In the genomic region with DNA sequence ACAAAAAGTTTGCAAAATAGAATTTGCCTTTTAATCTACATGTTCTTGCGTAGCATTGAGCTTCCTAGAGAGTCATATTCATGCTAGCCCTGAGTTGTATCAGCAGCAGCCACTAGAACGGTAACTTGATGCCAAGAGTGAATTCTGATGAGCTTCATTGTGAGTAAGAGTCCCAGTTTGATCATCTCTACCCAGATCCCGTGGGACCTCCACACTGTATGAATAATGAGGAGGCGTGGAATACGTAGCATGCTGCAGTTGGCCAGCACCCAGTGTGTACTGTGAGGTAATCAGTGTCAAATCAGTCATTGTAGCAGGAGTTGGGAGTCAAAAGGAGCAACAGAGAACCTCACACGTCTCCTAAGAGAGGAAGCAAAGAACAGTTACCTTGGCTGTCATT, we compare ENCODE assay signal across 10 cellular contexts.
DNase-seq lines count a peak whose midpoint lies in the region; ATAC-seq and TF ChIP-seq lines count a peak whose summit lies in the region.
"Had no signal": no experiment of that assay in that cellular context is flagged by ENCODE, and none has a peak within 500 bp of the region (broad histone marks: within the 10 kb centered on the region; RNA-seq: fewer than 3 reads in every experiment).

No MANE protein-coding gene starts in this region.

- no peak overlapping the region for H3K4me3 ChIP-seq in astrocyte of the spinal cord (ENCODE audit: low read depth, low read length)
- H3K4me3 ChIP-seq in naive thymus-derived CD4-positive, alpha-beta T cell (ENCODE audit: low read length) = no peak overlapping the region
- no peak overlapping the region for H3K4me3 ChIP-seq in Caco-2 (ENCODE audit: low read depth, low read length)

- CTCF ChIA-PET in naive thymus-derived CD4-positive, alpha-beta T cell (lab: Charles Lee) = no interaction called here
- CTCF ChIA-PET in Caco-2 (lab: Charles Lee) = no interaction called here

- in situ Hi-C loops in Caki2 (cut with HindIII; ENCODE audit: low pct_unique_long_range_greater_than_20kb, low sequenced_read_pairs) = no loop called here
- in situ Hi-C loops in astrocyte of the spinal cord (cut with HindIII; ENCODE audit: low sequenced_read_pairs) = no loop called here

- POLR2A ChIA-PET in naive thymus-derived CD4-positive, alpha-beta T cell (lab: Charles Lee) = no interaction called here
- POLR2A ChIA-PET in Caco-2 (lab: Charles Lee) = no interaction called here

- no peak overlapping the region for H3K4me3 Mint-ChIP-seq in naive thymus-derived CD4-positive, alpha-beta T cell
- H3K4me3 Mint-ChIP-seq in Caco-2 (ENCODE audit: unreplicated experiment) = no peak overlapping the region
- H3K4me3 Mint-ChIP-seq: activated naive CD4-positive, alpha-beta T cell treated with anti-CD3 and anti-CD28 coated beads, Interleukin-2, amount 50 U/mL, for 24 hours; T-helper 1 cell treated with Interleukin-12 subunit alpha and Interleukin-12 subunit beta and Interleukin-4 antibody, amounts not matched to agents 30 μg/mL and 1 μg/mL, for 36 hours had no signal

- no peaks in the 10 kb centered on the region for H3K4me1 ChIP-seq in naive thymus-derived CD4-positive, alpha-beta T cell (ENCODE audit: control insufficient read depth in 2 of 2, insufficient read depth in 2 of 2, low read length in 2 of 2)
- H3K4me1 ChIP-seq in Caco-2 = 0 out of 2 replicates have a peak, but pooled peaks cover 10% of the 10 kb centered on the region

- intact Hi-C loops in naive thymus-derived CD4-positive, alpha-beta T cell (cut with micrococcal nuclease) = no loop called here
- intact Hi-C loops in Caco-2 (cut with micrococcal nuclease; ENCODE audit: unreplicated experiment) = no loop called here

- no peaks in the 10 kb centered on the region for H3K9me3 Mint-ChIP-seq in naive thymus-derived CD4-positive, alpha-beta T cell
- H3K9me3 Mint-ChIP-seq in Caco-2 (ENCODE audit: unreplicated experiment) = no peaks in the 10 kb centered on the region
- H3K9me3 Mint-ChIP-seq: activated naive CD4-positive, alpha-beta T cell treated with anti-CD3 and anti-CD28 coated beads, Interleukin-2, amount 50 U/mL, for 24 hours; T-helper 1 cell treated with Interleukin-12 subunit alpha and Interleukin-12 subunit beta and Interleukin-4 antibody, amounts not matched to agents 30 μg/mL and 1 μg/mL, for 36 hours had no signal

- no peak overlapping the region for H3K27ac ChIP-seq in naive thymus-derived CD4-positive, alpha-beta T cell (ENCODE audit: low read depth, low read length)

- H3K27me3 ChIP-seq in naive thymus-derived CD4-positive, alpha-beta T cell (ENCODE audit: control insufficient read depth in 2 of 2, insufficient read depth in 2 of 2, low read length in 2 of 2) = no peaks in the 10 kb centered on the region
- no peaks in the 10 kb centered on the region for H3K27me3 ChIP-seq in Caco-2 (replicated peaks; ENCODE audit: control insufficient read depth, insufficient read depth, low read length)

- H3K27ac Mint-ChIP-seq in naive thymus-derived CD4-positive, alpha-beta T cell = no peak overlapping the region
- H3K27ac Mint-ChIP-seq in Caco-2 (ENCODE audit: unreplicated experiment) = no peak overlapping the region
- H3K27ac Mint-ChIP-seq: activated naive CD4-positive, alpha-beta T cell treated with anti-CD3 and anti-CD28 coated beads, Interleukin-2, amount 50 U/mL, for 24 hours; T-helper 1 cell treated with Interleukin-12 subunit alpha and Interleukin-12 subunit beta and Interleukin-4 antibody, amounts not matched to agents 30 μg/mL and 1 μg/mL, for 36 hours had no signal

- no peaks in the 10 kb centered on the region for H3K9me3 ChIP-seq in naive thymus-derived CD4-positive, alpha-beta T cell (ENCODE audit: control insufficient read depth in 2 of 3, low read length in 3 of 3)
- no peaks in the 10 kb centered on the region for H3K9me3 ChIP-seq in Caco-2

- no peaks in the 10 kb centered on the region for H3K4me1 Mint-ChIP-seq in naive thymus-derived CD4-positive, alpha-beta T cell
- H3K4me1 Mint-ChIP-seq in Caco-2 (ENCODE audit: low read depth, unreplicated experiment) = no peaks in the 10 kb centered on the region
- H3K4me1 Mint-ChIP-seq: activated naive CD4-positive, alpha-beta T cell treated with anti-CD3 and anti-CD28 coated beads, Interleukin-2, amount 50 U/mL, for 24 hours had no signal

- no peaks in the 10 kb centered on the region for H3K36me3 ChIP-seq in naive thymus-derived CD4-positive, alpha-beta T cell (ENCODE audit: control insufficient read depth in 2 of 3, insufficient read depth in 3 of 3, low read length in 3 of 3)
- H3K36me3 ChIP-seq in Caco-2 (ENCODE audit: control insufficient read depth, insufficient read depth, low read length) = no peaks in the 10 kb centered on the region

- BruUV-seq in Caco-2 (replicated peaks; lab: Mats Ljungman, UMichigan) = no TSS peak

- no peaks in the 10 kb centered on the region for H3K27me3 Mint-ChIP-seq in naive thymus-derived CD4-positive, alpha-beta T cell
- no peaks in the 10 kb centered on the region for H3K27me3 Mint-ChIP-seq in Caco-2 (ENCODE audit: insufficient read depth, unreplicated experiment)
- H3K27me3 Mint-ChIP-seq: activated naive CD4-positive, alpha-beta T cell treated with anti-CD3 and anti-CD28 coated beads, Interleukin-2, amount 50 U/mL, for 24 hours had no signal

- DNase-seq in Caki2 (ENCODE audit: low read depth) (peak; percentile 81), NCI-H128 (lab: John Stamatoyannopoulos, UW; ENCODE audit: unreplicated experiment) (peak; percentile 86), astrocyte of the spinal cord (ENCODE audit: low read depth, low spot score) (peak; percentile 86), left kidney (ENCODE audit: low read depth, low spot score) (peak; percentile 49), Caco-2 (no peak)
- no peak for DNase-seq in naive thymus-derived CD4-positive, alpha-beta T cell
- no peak for DNase-seq in stimulated activated CD4-positive, alpha-beta T cell treated with anti-CD3 and anti-CD28 coated beads, Interleukin-4, amount 100 ng/mL, for 4 hours
- DNase-seq in stimulated activated naive CD4-positive, alpha-beta T cell treated with Interleukin-2 at 50 U/mL for 16 hours (lab: John Stamatoyannopoulos, UW) = no peak

- no peaks in the 10 kb centered on the region for H3K36me3 Mint-ChIP-seq in naive thymus-derived CD4-positive, alpha-beta T cell
- H3K36me3 Mint-ChIP-seq in Caco-2 (ENCODE audit: insufficient read depth, unreplicated experiment) = peaks cover 4% of the 10 kb centered on the region
- H3K36me3 Mint-ChIP-seq: activated naive CD4-positive, alpha-beta T cell treated with anti-CD3 and anti-CD28 coated beads, Interleukin-2, amount 50 U/mL, for 24 hours had no signal

- no peak for TF ChIP-seq CTCF in astrocyte of the spinal cord (IDR thresholded peaks at IDR 0.05; ENCODE audit: low read depth, low read length)
- no peak for TF ChIP-seq CTCF in Caco-2 (IDR thresholded peaks at IDR 0.05; ENCODE audit: insufficient read depth in 1 of 2, low read depth in 1 of 2, low read length in 1 of 2, severe bottlenecking in 1 of 2, unreplicated experiment in 1 of 2)

- no peak for ATAC-seq in naive thymus-derived CD4-positive, alpha-beta T cell

Comparison
In these comparisons a context has a peak if more than half of its experiments do, and no peak if none do; other contexts are left out.
1. DNase-seq: peak in Caki2 (single experiment), NCI-H128 (single experiment), astrocyte of the spinal cord (single experiment) and left kidney (single experiment); none in naive thymus-derived CD4-positive, alpha-beta T cell (0 of 9), Caco-2 (0 of 2), stimulated activated CD4-positive, alpha-beta T cell treated with anti-CD3 and anti-CD28 coated beads, Interleukin-4, amount 100 ng/mL, for 4 hours (0 of 2) and stimulated activated naive CD4-positive, alpha-beta T cell treated with Interleukin-2 at 50 U/mL for 16 hours (single experiment).